ENCODE assay signal across 4 cellular contexts in the genomic region with DNA sequence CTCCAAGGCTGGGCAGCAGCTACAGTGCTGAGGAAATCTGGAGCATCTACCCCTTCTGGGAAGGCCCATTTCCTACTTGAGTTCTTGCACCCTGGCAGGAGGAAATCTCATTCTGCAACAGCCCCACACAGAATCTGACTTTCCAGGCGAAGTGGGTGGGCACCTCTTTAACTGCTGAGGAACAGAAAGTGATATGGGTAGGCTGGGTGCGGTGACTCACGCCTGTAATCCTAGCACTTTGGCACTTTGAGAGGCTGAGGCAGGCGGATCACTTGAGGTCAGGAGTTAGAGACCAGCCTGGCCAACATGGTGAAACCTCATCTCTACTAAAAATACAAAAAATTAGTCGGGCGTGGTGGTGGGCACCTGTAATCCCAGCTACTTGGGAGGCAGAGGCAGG. TPM values are rescaled to one million over a fixed set of nuclear protein-coding genes. Genes with fewer than 3 reads are reported as not detected.
"Had no signal": no experiment of that assay in that cellular context is flagged by ENCODE, and none has a peak within 500 bp of the region (broad histone marks: within the 10 kb centered on the region; RNA-seq: fewer than 3 reads in every experiment).

No MANE protein-coding gene starts in this region.

RNA-seq across cellular contexts. Expression of a gene that starts 23.6 kb away (rescaled TPM):
- total RNA-seq: activated CD4-positive, alpha-beta memory T cell treated with anti-CD3 and anti-CD28 coated beads for 36 hours; activated CD8-positive, alpha-beta T cell treated with anti-CD3 and anti-CD28 coated beads for 36 hours; T-helper 1 cell treated with Interleukin-12 subunit alpha and Interleukin-12 subunit beta and Interleukin-4 antibody, amounts not matched to agents 30 ng/mL and 1 ng/mL, for 36 hours; T-helper 2 cell treated with Interferon-gamma antibody and Interleukin-4, amounts not matched to agents 100 ng/mL and 5 ng/mL, for 36 hours had no signal
